ENCODE assay signal across 8 cellular contexts in the genomic region with DNA sequence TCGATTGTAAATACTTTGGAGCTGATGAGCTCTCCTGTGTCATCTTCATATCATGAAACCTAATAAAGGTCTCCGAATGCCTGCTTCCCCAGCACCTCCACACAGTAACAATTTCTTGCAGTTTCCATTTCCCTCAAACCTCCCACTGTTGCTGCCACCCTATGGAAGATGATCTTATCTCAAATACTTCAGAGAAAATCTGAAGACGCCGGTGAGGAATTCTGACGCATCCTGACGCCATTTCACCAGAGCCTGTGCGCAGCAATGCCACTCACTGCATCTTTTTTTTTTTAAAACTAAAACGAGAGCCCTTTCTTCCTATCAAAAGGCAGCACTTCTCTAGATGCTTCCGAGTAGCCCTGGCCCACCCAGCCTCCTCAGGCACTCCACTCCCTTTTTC. TPM values are rescaled to one million over a fixed set of nuclear protein-coding genes. Genes with fewer than 3 reads are reported as not detected.
"Had no signal": no experiment of that assay in that cellular context is flagged by ENCODE, and none has a peak within 500 bp of the region (broad histone marks: within the 10 kb centered on the region; RNA-seq: fewer than 3 reads in every experiment).

No MANE protein-coding gene starts in this region.

- DNase-seq: HFFc6 had no signal

- H2AFZ ChIP-seq: GM23338 had no signal

- H3K4me3 Mint-ChIP-seq: GM23338, HFFc6, IgD-negative memory B cell had no signal

- H3K4me1 Mint-ChIP-seq: GM23338 had no signal

- H3K27ac Mint-ChIP-seq: GM23338, HFFc6, IgD-negative memory B cell had no signal

- H3K4me2 ChIP-seq: GM23338 had no signal

- H3K4me1 ChIP-seq: HAP-1 had no signal

- H3K9me3 ChIP-seq: HAP-1 had no signal

- H3K27ac ChIP-seq: HL-60 had no signal

- H3K36me3 Mint-ChIP-seq: IgD-negative memory B cell had no signal

- H3K9me3 Mint-ChIP-seq: GM23338, HFFc6, IgD-negative memory B cell had no signal

- H3K4me3 ChIP-seq: GM23338, HAP-1 had no signal

- H3K36me3 ChIP-seq: HAP-1 had no signal

RNA-seq across cellular contexts. Expression of gene SLC35G4, which starts 47.8 kb away (rescaled TPM):
- total RNA-seq: GM23338, H1, HepG2, HFFc6, HT1080 had no signal
